ENCODE assay signal across 13 cellular contexts in the genomic region with DNA sequence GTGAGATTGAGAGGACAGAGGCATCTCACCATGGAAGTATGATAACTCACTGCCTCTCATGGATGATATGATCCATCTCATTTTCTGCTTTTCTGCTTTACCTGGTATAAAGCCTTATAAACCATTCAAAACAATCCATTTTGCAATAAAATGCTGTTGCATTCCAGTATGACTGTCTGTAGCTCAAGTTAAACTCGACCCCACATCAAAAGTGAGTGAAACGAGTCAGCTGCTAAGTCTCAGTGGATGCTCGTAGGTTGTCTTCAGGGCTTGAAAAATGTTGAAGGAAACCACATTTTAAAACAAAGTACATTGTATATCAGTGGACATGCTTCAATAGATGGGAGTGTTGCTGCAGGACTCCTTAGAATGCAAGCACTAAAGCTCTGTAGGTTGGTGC.
"Had no signal": no experiment of that assay in that cellular context is flagged by ENCODE, and none has a peak within 500 bp of the region (broad histone marks: within the 10 kb centered on the region; RNA-seq: fewer than 3 reads in every experiment).

No MANE protein-coding gene starts in this region.

- H3K4me3 Mint-ChIP-seq: activated naive CD4-positive, alpha-beta T cell treated with anti-CD3 and anti-CD28 coated beads, Interleukin-2, amount 50 U/mL, for 24 hours; nephron progenitor cell; stimulated activated effector memory CD8-positive, alpha-beta T cell treated with anti-CD3 and anti-CD28 coated beads, Interleukin-12 subunit alpha, Interleukin-12 subunit beta, amount 100 ng/mL, for 72 hours; T-helper 1 cell treated with Interleukin-12 subunit alpha and Interleukin-12 subunit beta and Interleukin-4 antibody, amounts not matched to agents 30 μg/mL and 1 μg/mL, for 36 hours had no signal

- H3K27me3 ChIP-seq: brain microvascular endothelial cell, heart left ventricle, tibial nerve had no signal

- H3K4me3 ChIP-seq: heart left ventricle, skin epidermis, tibial nerve had no signal

- H3K27ac ChIP-seq: brain microvascular endothelial cell, heart left ventricle, skin epidermis, tibial nerve had no signal

- H3K4me1 Mint-ChIP-seq: activated naive CD4-positive, alpha-beta T cell treated with anti-CD3 and anti-CD28 coated beads, Interleukin-2, amount 50 U/mL, for 24 hours; stimulated activated effector memory CD8-positive, alpha-beta T cell treated with anti-CD3 and anti-CD28 coated beads, Interleukin-12 subunit alpha, Interleukin-12 subunit beta, amount 100 ng/mL, for 72 hours had no signal

- DNase-seq: activated CD4-positive, CD25-positive, alpha-beta regulatory T cell; cerebellar nuclear complex; dermis blood vessel endothelial cell; foreskin melanocyte; heart left ventricle; nephron progenitor cell had no signal

- H3K36me3 ChIP-seq: brain microvascular endothelial cell, heart left ventricle, tibial nerve had no signal

- H3K9me3 Mint-ChIP-seq: nephron progenitor cell had no signal

- H3K4me1 ChIP-seq: heart left ventricle had no signal

- H3K9me3 ChIP-seq: heart left ventricle, tibial nerve had no signal

- H3K27me3 Mint-ChIP-seq: activated naive CD4-positive, alpha-beta T cell treated with anti-CD3 and anti-CD28 coated beads, Interleukin-2, amount 50 U/mL, for 24 hours had no signal

- H3K27ac Mint-ChIP-seq: activated naive CD4-positive, alpha-beta T cell treated with anti-CD3 and anti-CD28 coated beads, Interleukin-2, amount 50 U/mL, for 24 hours; activated T-helper 2 cell treated with anti-CD3 and anti-CD28 coated beads, Interferon-gamma antibody, Interleukin-2, Interleukin-4, amounts not matched to agents 10 μg/mL and 5 μg/mL and 100 μg/mL, durations not matched to agents 14 hours and 24 hours and 36 hours; stimulated activated effector memory CD8-positive, alpha-beta T cell treated with anti-CD3 and anti-CD28 coated beads, Interleukin-12 subunit alpha, Interleukin-12 subunit beta, amount 100 ng/mL, for 72 hours; T-helper 1 cell treated with Interleukin-12 subunit alpha and Interleukin-12 subunit beta and Interleukin-4 antibody, amounts not matched to agents 30 μg/mL and 1 μg/mL, for 36 hours had no signal

- H3K36me3 Mint-ChIP-seq: activated naive CD4-positive, alpha-beta T cell treated with anti-CD3 and anti-CD28 coated beads, Interleukin-2, amount 50 U/mL, for 24 hours; stimulated activated effector memory CD8-positive, alpha-beta T cell treated with anti-CD3 and anti-CD28 coated beads, Interleukin-12 subunit alpha, Interleukin-12 subunit beta, amount 100 ng/mL, for 72 hours had no signal
